In genomic region chr14:68580096-68580640, GRCh38 we compare ENCODE assay signal across 18 cellular contexts.
DNase-seq lines count a peak whose midpoint lies in the region; ATAC-seq lines count a peak whose summit lies in the region.
"Had no signal": no experiment of that assay in that cellular context is flagged by ENCODE, and none has a peak within 500 bp of the region (broad histone marks: within the 10 kb centered on the region; RNA-seq: fewer than 3 reads in every experiment).

No MANE protein-coding gene starts in this region.

- H3K27me3 Mint-ChIP-seq in CD4-positive, CD25-positive, alpha-beta regulatory T cell: no peaks in the 10 kb centered on the region
- no peaks in the 10 kb centered on the region for H3K27me3 Mint-ChIP-seq in T-helper 17 cell
- H3K27me3 Mint-ChIP-seq: CD4-positive, alpha-beta memory T cell had no signal

- H3K36me3 ChIP-seq in CD4-positive, CD25-positive, alpha-beta regulatory T cell (ENCODE audit: control insufficient read depth, insufficient read depth, low read length): no peaks in the 10 kb centered on the region
- H3K36me3 ChIP-seq: heart left ventricle had no signal

- peaks cover 0 to 3% (median 1%) of the 10 kb centered on the region in 7 donors for H3K9me3 Mint-ChIP-seq in CD4-positive, CD25-positive, alpha-beta regulatory T cell
- H3K9me3 Mint-ChIP-seq: immature natural killer cell had no signal

- peak overlapping the region in 2 of 3 donors; percentile 22 to 42 for H3K27ac Mint-ChIP-seq in CD4-positive, CD25-positive, alpha-beta regulatory T cell
- peak overlapping the region; percentile 43 for H3K27ac Mint-ChIP-seq in T-helper 17 cell
- H3K27ac Mint-ChIP-seq: immature natural killer cell had no signal

- H3K4me3 Mint-ChIP-seq in CD4-positive, CD25-positive, alpha-beta regulatory T cell: no peak overlapping the region
- no peak overlapping the region for H3K4me3 Mint-ChIP-seq in T-helper 17 cell
- H3K4me3 Mint-ChIP-seq: CD4-positive, alpha-beta memory T cell; immature natural killer cell had no signal

- H3K4me3 ChIP-seq in CD4-positive, CD25-positive, alpha-beta regulatory T cell (ENCODE audit: low read depth, low read length): no peak overlapping the region
- H3K4me3 ChIP-seq: heart left ventricle had no signal

- H3K4me1 ChIP-seq in CD4-positive, CD25-positive, alpha-beta regulatory T cell (ENCODE audit: control insufficient read depth, insufficient read depth, low read length, poor library complexity, severe bottlenecking): no peaks in the 10 kb centered on the region

- H3K9me3 ChIP-seq in CD4-positive, CD25-positive, alpha-beta regulatory T cell (ENCODE audit: control insufficient read depth in 2 of 2, low read length in 2 of 2): no peaks in the 10 kb centered on the region
- no peaks in the 10 kb centered on the region for H3K9me3 ChIP-seq in T-helper 17 cell (ENCODE audit: control insufficient read depth, low read length, poor library complexity, severe bottlenecking)

- no peaks in the 10 kb centered on the region for H3K36me3 Mint-ChIP-seq in CD4-positive, CD25-positive, alpha-beta regulatory T cell
- no peaks in the 10 kb centered on the region for H3K36me3 Mint-ChIP-seq in T-helper 17 cell (ENCODE audit: low read depth)
- H3K36me3 Mint-ChIP-seq: CD4-positive, alpha-beta memory T cell had no signal

- intact Hi-C loops in sciatic nerve (cut with DNase I): no loop called here

- H3K27ac ChIP-seq in CD4-positive, CD25-positive, alpha-beta regulatory T cell (ENCODE audit: insufficient read depth, low read length, poor library complexity, severe bottlenecking): no peak overlapping the region
- H3K27ac ChIP-seq: heart left ventricle, KMS-11 had no signal

- peaks cover 0 to 4% (median under 1%) of the 10 kb centered on the region in 4 donors for H3K4me1 Mint-ChIP-seq in CD4-positive, CD25-positive, alpha-beta regulatory T cell
- peaks cover 6% of the 10 kb centered on the region for H3K4me1 Mint-ChIP-seq in T-helper 17 cell
- H3K4me1 Mint-ChIP-seq: immature natural killer cell had no signal

- H3K27me3 ChIP-seq in CD4-positive, CD25-positive, alpha-beta regulatory T cell (ENCODE audit: control insufficient read depth, insufficient read depth, low read length): no peaks in the 10 kb centered on the region
- H3K27me3 ChIP-seq: heart left ventricle had no signal

- no peak for ATAC-seq in CD4-positive, CD25-positive, alpha-beta regulatory T cell (ENCODE audit: low read depth in 2 of 2)
- ATAC-seq in T-helper 17 cell (no peak), sciatic nerve (peak; percentile 25), GM21381 (IDR thresholded peaks at IDR 0.05; ENCODE audit: unreplicated experiment) (no peak), GM19395 (IDR thresholded peaks at IDR 0.05; ENCODE audit: unreplicated experiment) (no peak), GM21723 (IDR thresholded peaks at IDR 0.05; ENCODE audit: unreplicated experiment) (no peak)

- DNase-seq in CD4-positive, CD25-positive, alpha-beta regulatory T cell: no peak
- no peak for DNase-seq in T-helper 17 cell
- peak; percentile 80 for DNase-seq in mesenteric fat pad (ENCODE audit: low spot score)
- no peak for DNase-seq in sciatic nerve (ENCODE audit: low spot score)
- DNase-seq in effector CD4-positive, alpha-beta T cell: no peak
- DNase-seq: activated CD4-positive, alpha-beta T cell treated with anti-CD3 and anti-CD28 coated beads, Interleukin-2, amount 50 U/mL, for 1 hour; activated gamma-delta T cell; CD4-positive, alpha-beta memory T cell; heart left ventricle; immature natural killer cell; NCI-H1092; NCI-H2081 treated with DMSO at 0.1 percent for 48 hours; stimulated activated CD4-positive, alpha-beta T cell treated with anti-CD3 and anti-CD28 coated beads, Interleukin-2, amount 100 ng/mL, for 48 hours; SW 1271 had no signal
